19 cellular contexts compared by ENCODE assay signal in the genomic region with DNA sequence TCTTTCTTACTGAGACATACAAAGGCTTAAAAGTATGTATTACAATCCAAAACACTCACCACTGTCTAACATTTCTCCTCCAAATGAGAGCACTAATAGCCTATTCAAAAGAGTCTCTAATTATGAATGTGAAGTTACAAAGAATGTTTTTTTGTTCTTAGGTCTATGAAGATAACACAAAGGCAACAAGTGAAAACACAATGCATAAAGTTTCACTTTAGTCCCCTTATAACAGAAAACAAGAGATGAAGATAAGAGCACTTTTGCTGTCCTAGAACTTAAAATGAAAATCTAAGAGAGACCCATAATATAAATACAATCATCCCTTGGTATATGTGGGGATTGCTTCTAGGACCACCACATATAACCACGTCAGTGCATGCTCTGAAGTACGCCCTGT. TPM values are rescaled to one million over a fixed set of nuclear protein-coding genes. Genes with fewer than 3 reads are reported as not detected.
DNase-seq lines count a peak whose midpoint lies in the region; ATAC-seq and TF ChIP-seq lines count a peak whose summit lies in the region.
"Had no signal": no experiment of that assay in that cellular context is flagged by ENCODE, and none has a peak within 500 bp of the region (broad histone marks: within the 10 kb centered on the region; RNA-seq: fewer than 3 reads in every experiment).

No MANE protein-coding gene starts in this region.

- ATAC-seq in HG02885 (IDR thresholded peaks at IDR 0.05; ENCODE audit: poor library complexity, unreplicated experiment): no peak
- ATAC-seq in activated CD4-positive, CD25-positive, alpha-beta regulatory T cell treated with anti-CD3 and anti-CD28 coated beads, Interleukin-2, amount 50 U/mL, for 24 hours: no peak
- no peak for ATAC-seq in HG02870 (IDR thresholded peaks at IDR 0.05; ENCODE audit: unreplicated experiment)
- ATAC-seq: activated CD8-positive, alpha-beta T cell treated with anti-CD3 and anti-CD28 coated beads for 36 hours; activated T-cell treated with anti-CD3 and anti-CD28 coated beads, Interleukin-2, amount 50 U/mL, for 4 hours; body of pancreas; T-cell had no signal

- 73% methylated on average over 2 of the region's 2 CpGs for WGBS in mammary epithelial cell (ENCODE audit: low coverage, missing lambda C conversion rate)

- H3K9ac ChIP-seq in mammary epithelial cell (ENCODE audit: insufficient read depth, low read length) (no peak overlapping the region), SU-DHL-6 (ENCODE audit: low read length) (no peak overlapping the region)
- H3K9ac ChIP-seq: neural progenitor cell had no signal

- H3K4me1 ChIP-seq in mammary epithelial cell (ENCODE audit: insufficient read depth, low read length) (peaks cover 39% of the 10 kb centered on the region), breast epithelium (no peaks in the 10 kb centered on the region)
- H3K4me1 ChIP-seq: neural progenitor cell had no signal

- in situ Hi-C loops in mammary epithelial cell (cut with MboI; ENCODE audit: low sequenced_read_pairs in 2 of 2): no loop called here

- H4K20me1 ChIP-seq in mammary epithelial cell (ENCODE audit: insufficient read depth, low read length): no peaks in the 10 kb centered on the region
- H4K20me1 ChIP-seq in SU-DHL-6 (ENCODE audit: low read depth, low read length): no peaks in the 10 kb centered on the region; the same call in 1 of the 2 replicates

- H3K9me2 ChIP-seq in SU-DHL-6 (replicated peaks; ENCODE audit: insufficient read depth, low read length): no peaks in the 10 kb centered on the region

- H3K36me3 ChIP-seq in mammary epithelial cell (ENCODE audit: insufficient read depth, low read length): peaks cover 12% of the 10 kb centered on the region
- H3K36me3 ChIP-seq in breast epithelium: no peaks in the 10 kb centered on the region
- peaks cover 4% of the 10 kb centered on the region; the same call in 1 of the 2 replicates for H3K36me3 ChIP-seq in SU-DHL-6 (ENCODE audit: low read length)

- H3K27ac ChIP-seq in mammary epithelial cell (ENCODE audit: insufficient read depth, low read depth, low read length) (peak overlapping the region; percentile 7), breast epithelium (no peak overlapping the region), SU-DHL-6 (ENCODE audit: low read depth, low read length) (peak overlapping the region; percentile 34)
- H3K27ac ChIP-seq: body of pancreas, neural progenitor cell had no signal

- dilution Hi-C loops in mammary epithelial cell (cut with HindIII; ENCODE audit: low sequenced_read_pairs): no loop called here

- H3K4me3 ChIP-seq in mammary epithelial cell (replicated peaks in 1 of 3; ENCODE audit: insufficient read depth in 1 of 3, low read depth in 2 of 3, low read length in 3 of 3): no peak overlapping the region
- no peak overlapping the region for H3K4me3 ChIP-seq in breast epithelium
- H3K4me3 ChIP-seq in SU-DHL-6 (ENCODE audit: insufficient read depth, low read length, poor library complexity, severe bottlenecking): no peak overlapping the region
- H3K4me3 ChIP-seq: body of pancreas, neural progenitor cell had no signal

- H3K9me3 Mint-ChIP-seq in immature natural killer cell: no peaks in the 10 kb centered on the region
- H3K9me3 Mint-ChIP-seq: activated CD8-positive, alpha-beta T cell treated with anti-CD3 and anti-CD28 coated beads for 36 hours; activated naive CD8-positive, alpha-beta T cell treated with anti-CD3 and anti-CD28 coated beads for 36 hours; activated T-cell treated with anti-CD3 and anti-CD28 coated beads, Interleukin-2, amount 50 U/mL, for 4 hours; neural progenitor cell; T-cell had no signal

- H3K27me3 Mint-ChIP-seq in immature natural killer cell (ENCODE audit: low read depth in 3 of 3): peaks cover 0 to 4% (median 0%) of the 10 kb centered on the region in 3 donors
- H3K27me3 Mint-ChIP-seq: activated CD8-positive, alpha-beta T cell treated with anti-CD3 and anti-CD28 coated beads for 36 hours; activated naive CD8-positive, alpha-beta T cell treated with anti-CD3 and anti-CD28 coated beads for 36 hours; T-cell had no signal

- H3K4me2 ChIP-seq in mammary epithelial cell (ENCODE audit: insufficient read depth, low read depth, low read length) (no peak overlapping the region), SU-DHL-6 (ENCODE audit: low read depth, low read length, poor library complexity, severe bottlenecking) (no peak overlapping the region)
- H3K4me2 ChIP-seq: neural progenitor cell had no signal

- H3F3A ChIP-seq in SU-DHL-6 (ENCODE audit: insufficient read depth): peaks cover 18% of the 10 kb centered on the region; the same call in 1 of the 2 replicates

- peak overlapping the region in 4 of 5 donors; percentile 11 to 45 (median 36) for H3K4me3 Mint-ChIP-seq in immature natural killer cell
- H3K4me3 Mint-ChIP-seq: activated CD8-positive, alpha-beta T cell treated with anti-CD3 and anti-CD28 coated beads for 36 hours; activated naive CD8-positive, alpha-beta T cell treated with anti-CD3 and anti-CD28 coated beads for 36 hours; activated T-cell treated with anti-CD3 and anti-CD28 coated beads, Interleukin-2, amount 50 U/mL, for 4 hours; neural progenitor cell; T-cell had no signal

- peaks cover 5 to 14% (median 5%) of the 10 kb centered on the region in 3 donors for H3K36me3 Mint-ChIP-seq in immature natural killer cell

- H3K79me2 ChIP-seq in mammary epithelial cell (ENCODE audit: insufficient read depth, low read length): peaks cover 94% of the 10 kb centered on the region
- H3K79me2 ChIP-seq in SU-DHL-6 (ENCODE audit: insufficient read depth, low read length): peaks cover 86% of the 10 kb centered on the region

- H3K27me3 ChIP-seq in mammary epithelial cell (ENCODE audit: insufficient read depth, low read length): no peaks in the 10 kb centered on the region
- no peaks in the 10 kb centered on the region for H3K27me3 ChIP-seq in breast epithelium
- no peaks in the 10 kb centered on the region for H3K27me3 ChIP-seq in SU-DHL-6 (ENCODE audit: low read length)
- H3K27me3 ChIP-seq: body of pancreas, neural progenitor cell had no signal

- CTCF ChIA-PET in mammary epithelial cell (lab: Charles Lee; ENCODE audit: low non-redundant PET): no interaction called here

- TF ChIP-seq POLR2A in breast epithelium (IDR thresholded peaks at IDR 0.05): no peak

- H3K9me3 ChIP-seq in mammary epithelial cell (replicated peaks; ENCODE audit: insufficient read depth, low read length) (no peaks in the 10 kb centered on the region), breast epithelium (no peaks in the 10 kb centered on the region), SU-DHL-6 (ENCODE audit: insufficient read depth, low read length) (no peaks in the 10 kb centered on the region)
- H3K9me3 ChIP-seq: body of pancreas had no signal

- DNase-seq in mammary epithelial cell (no peak), breast epithelium (ENCODE audit: low spot score in 2 of 2) (no peak), immature natural killer cell (no peak), NCI-H2081 (lab: John Stamatoyannopoulos, UW) (no peak)
- DNase-seq: activated CD8-positive, alpha-beta T cell treated with anti-CD3 and anti-CD28 coated beads for 36 hours; activated naive CD8-positive, alpha-beta T cell treated with anti-CD3 and anti-CD28 coated beads for 36 hours; activated T-cell treated with anti-CD3 and anti-CD28 coated beads, Interleukin-2, amount 50 U/mL, for 4 hours; body of pancreas; C1 segment of cervical spinal cord; HCEC 1CT; NCI-H1694 treated with DMSO at 0.1 percent for 48 hours; NCI-H226; stimulated activated CD4-positive, alpha-beta T cell treated with anti-CD3 and anti-CD28 coated beads, Interleukin-4, amount 100 ng/mL, for 24 hours; T-cell had no signal

- H3K4me1 Mint-ChIP-seq in immature natural killer cell: peaks cover 71 to 85% of the 10 kb centered on the region in 2 donors

- BruUV-seq in mammary epithelial cell (replicated peaks; lab: Mats Ljungman, UMichigan): no TSS peak

- TF ChIP-seq CTCF in mammary epithelial cell (conservative IDR thresholded peaks at IDR 0.05 in 1 of 2, IDR thresholded peaks at IDR 0.05 in 1 of 2; ENCODE audit: extremely low read depth in 1 of 2, insufficient read depth in 1 of 2, low read depth in 1 of 2, low read length in 2 of 2) (no peak), breast epithelium (IDR thresholded peaks at IDR 0.05) (no peak), SU-DHL-6 (IDR thresholded peaks at IDR 0.05; ENCODE audit: insufficient read depth, low read length, poor library complexity, severe bottlenecking) (no peak)

- H3K27ac Mint-ChIP-seq in immature natural killer cell: peak overlapping the region; percentile 11 to 86 (median 68)
- H3K27ac Mint-ChIP-seq: neural progenitor cell, T-cell had no signal

- intact Hi-C loops in mammary epithelial cell (cut with micrococcal nuclease) (no loop called here), breast epithelium (cut with DNase I; ENCODE audit: low total_unique reads) (no loop called here)

- H2AFZ ChIP-seq in mammary epithelial cell (ENCODE audit: low read depth, low read length) (no peak overlapping the region), SU-DHL-6 (ENCODE audit: low read depth, low read length, severe bottlenecking) (no peak overlapping the region)
- H2AFZ ChIP-seq: neural progenitor cell had no signal

RNA-seq across cellular contexts. Expression of gene ITCH, which starts 25.6 kb away (rescaled TPM):
- total RNA-seq in mammary epithelial cell (100 to 1,000 TPM in 1 of 2 donors, 10 to 100 TPM in 1; 91.4 to 127 TPM), breast epithelium (10 to 100 TPM; 56.6 to 72.3 (median 60.6) TPM)
- polyA plus RNA-seq in mammary epithelial cell (25.0 TPM), immature natural killer cell (10 to 100 TPM; 27.3 to 72.5 (median 35.7) TPM)
- 52.5 TPM for polyA minus RNA-seq in mammary epithelial cell

Comparison
In these comparisons a context has a peak if more than half of its experiments do, and no peak if none do; other contexts are left out.
1. H3K27ac ChIP-seq: peak in mammary epithelial cell (single experiment) and SU-DHL-6 (single experiment); none in breast epithelium (0 of 2).